ENCODE assay signal across 1 cellular context in the genomic region with DNA sequence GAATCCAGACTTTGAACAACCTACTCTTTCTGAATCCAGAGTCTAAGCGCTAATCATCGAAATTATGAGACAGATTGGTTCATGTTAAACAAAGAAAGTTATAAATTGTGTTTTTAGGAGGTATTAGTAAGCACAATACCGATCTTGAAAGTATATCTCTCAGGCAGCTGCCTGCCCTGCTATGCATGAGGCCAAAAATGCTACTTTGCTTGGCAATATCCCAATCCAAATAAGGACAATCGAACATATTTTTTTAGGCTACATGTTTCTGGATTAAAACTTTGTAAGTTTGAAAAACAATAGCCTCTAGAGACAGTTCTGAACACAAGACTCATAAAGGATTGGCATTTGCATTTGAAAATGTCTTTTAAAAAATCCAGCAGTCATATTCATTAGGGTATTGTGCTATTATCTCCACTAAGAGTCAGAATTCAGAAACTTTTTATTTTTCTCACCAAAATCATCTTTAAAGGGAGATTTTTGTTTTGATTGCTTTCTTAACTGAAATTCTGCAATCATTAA.
TF ChIP-seq lines count a peak whose summit lies in the region.

No MANE protein-coding gene starts in this region.

TF ChIP-seq in IMR-90, 13 proteins besides CTCF, POLR2A, EP300 and RAD21 (continued from another document):
- TF ChIP-seq SMC3 (IDR thresholded peaks at IDR 0.05; ENCODE audit: low read depth, low read length) (no peak), BHLHE40 (IDR thresholded peaks at IDR 0.05; ENCODE audit: low read depth, low read length) (no peak), NFE2L2 (IDR thresholded peaks at IDR 0.05; ENCODE audit: low read depth, low read length) (no peak), CEBPB (IDR thresholded peaks at IDR 0.05; ENCODE audit: low read depth, low read length) (no peak), MAZ (IDR thresholded peaks at IDR 0.05; ENCODE audit: borderline replicate concordance, low read depth, low read length) (no peak), MAFK (IDR thresholded peaks at IDR 0.05; ENCODE audit: low read depth, low read length) (no peak), CHD1 (IDR thresholded peaks at IDR 0.05; ENCODE audit: low read depth, low read length) (no peak), FOS (IDR thresholded peaks at IDR 0.05; ENCODE audit: low read depth, low read length) (no peak)
